ENCODE assay signal across 8 cellular contexts in genomic region chr1:44723496-44724407, GRCh38. TPM values are rescaled to one million over a fixed set of nuclear protein-coding genes. Genes with fewer than 3 reads are reported as not detected.
DNase-seq lines count a peak whose midpoint lies in the region; ATAC-seq, FAIRE-seq and TF ChIP-seq lines count a peak whose summit lies in the region.

No MANE protein-coding gene starts in this region.

- H3K9me3 Mint-ChIP-seq in IgD-negative memory B cell: no peaks in the 10 kb centered on the region
- H3K9me3 Mint-ChIP-seq in activated CD4-positive, alpha-beta T cell treated with anti-CD3 and anti-CD28 coated beads, Interleukin-2, amount 10 ng/mL, durations not matched to agents 24 days and 14 days: no peaks in the 10 kb centered on the region

- intact Hi-C loops in activated CD4-positive, alpha-beta T cell treated with anti-CD3 and anti-CD28 coated beads, Interleukin-2, amount 10 ng/mL, durations not matched to agents 24 days and 14 days (cut with micrococcal nuclease): loop anchor here (5.0 kb wide), 1 partner anchor 964 kb away; the partner anchor contains the start of genes GPBP1L1 and TMEM69
- intact Hi-C loops in lower lobe of right lung (cut with DNase I): no loop called here

- H3K27ac Mint-ChIP-seq in IgD-negative memory B cell: peak overlapping the region; percentile 94 to 98 (median 95)
- peak overlapping the region; percentile 89 for H3K27ac Mint-ChIP-seq in activated CD4-positive, alpha-beta T cell treated with anti-CD3 and anti-CD28 coated beads, Interleukin-2, amount 10 ng/mL, durations not matched to agents 24 days and 14 days

- TF ChIP-seq CTCF in C4-2B (conservative IDR thresholded peaks at IDR 0.05) (no peak), lower lobe of right lung (IDR thresholded peaks at IDR 0.05) (no peak), BE2C (IDR thresholded peaks at IDR 0.05; ENCODE audit: low read depth, low read length) (no peak)

- no peaks in the 10 kb centered on the region for H3K27me3 Mint-ChIP-seq in IgD-negative memory B cell
- no peaks in the 10 kb centered on the region for H3K27me3 Mint-ChIP-seq in activated CD4-positive, alpha-beta T cell treated with anti-CD3 and anti-CD28 coated beads, Interleukin-2, amount 10 ng/mL, durations not matched to agents 24 days and 14 days

- H3K27ac ChIP-seq in C4-2B (0 out of 2 replicates have a peak overlapping the region, but pooled peaks have one; percentile 5), lower lobe of right lung (no peak overlapping the region)

- no peaks in the 10 kb centered on the region for H3K36me3 ChIP-seq in lower lobe of right lung
- no peaks in the 10 kb centered on the region for H3K36me3 ChIP-seq in BE2C

- peak; percentile 74 for DNase-seq in activated CD4-positive, alpha-beta T cell treated with anti-CD3 and anti-CD28 coated beads, Interleukin-2, amount 10 ng/mL, durations not matched to agents 24 days and 14 days
- peak; percentile 71 for DNase-seq in lower lobe of right lung
- no peak for DNase-seq in NCI-H82 treated with DMSO at 0.1 percent for 48 hours (lab: John Stamatoyannopoulos, UW; ENCODE audit: unreplicated experiment)
- DNase-seq in BE2C: no peak
- DNase-seq in cerebellum (ENCODE audit: low spot score): no peak
- DNase-seq in HTR-8/SVneo (ENCODE audit: insufficient read length, low spot score): no peak

- no peak for FAIRE-seq in HTR-8/SVneo (lab: Jason Lieb, UNC)

- H3K4me3 Mint-ChIP-seq in IgD-negative memory B cell: peak overlapping the region; percentile 61 to 95 (median 77)
- H3K4me3 Mint-ChIP-seq in activated CD4-positive, alpha-beta T cell treated with anti-CD3 and anti-CD28 coated beads, Interleukin-2, amount 10 ng/mL, durations not matched to agents 24 days and 14 days: peak overlapping the region; percentile 77

- peaks cover 5% of the 10 kb centered on the region for H3K4me1 ChIP-seq in lower lobe of right lung
- no peaks in the 10 kb centered on the region for H3K4me1 ChIP-seq in BE2C

- H3K27me3 ChIP-seq in lower lobe of right lung (ENCODE audit: low read depth) (no peaks in the 10 kb centered on the region), BE2C (no peaks in the 10 kb centered on the region)

- no peaks in the 10 kb centered on the region for H3K36me3 Mint-ChIP-seq in IgD-negative memory B cell
- H3K36me3 Mint-ChIP-seq in activated CD4-positive, alpha-beta T cell treated with anti-CD3 and anti-CD28 coated beads, Interleukin-2, amount 10 ng/mL, durations not matched to agents 24 days and 14 days (ENCODE audit: low read depth): peaks cover 19% of the 10 kb centered on the region

- peaks cover 24 to 39% (median 30%) of the 10 kb centered on the region in 3 donors for H3K4me1 Mint-ChIP-seq in IgD-negative memory B cell
- peaks cover 62% of the 10 kb centered on the region for H3K4me1 Mint-ChIP-seq in activated CD4-positive, alpha-beta T cell treated with anti-CD3 and anti-CD28 coated beads, Interleukin-2, amount 10 ng/mL, durations not matched to agents 24 days and 14 days

- H3K4me3 ChIP-seq in lower lobe of right lung (no peak overlapping the region), BE2C (ENCODE audit: low read depth, low read length) (no peak overlapping the region)

- peak in 1 of 2 donors; percentile 12 for ATAC-seq in lower lobe of right lung

- H3K9me3 ChIP-seq in lower lobe of right lung (no peaks in the 10 kb centered on the region), BE2C (no peaks in the 10 kb centered on the region)

RNA-seq across cellular contexts. Expression of gene RNU5D-1, which starts 7.2 kb away (rescaled TPM):
- polyA plus RNA-seq in IgD-negative memory B cell: not detected
- total RNA-seq in activated CD4-positive, alpha-beta T cell treated with anti-CD3 and anti-CD28 coated beads, Interleukin-2, amount 10 ng/mL, durations not matched to agents 24 days and 14 days: not detected in 2 replicates
- total RNA-seq in lower lobe of right lung: not detected
- not detected for polyA plus RNA-seq in BE2C (2012; ENCODE audit: insufficient read depth, insufficient read length, low read depth)
- not detected for total RNA-seq in cerebellum

RNA-seq across cellular contexts. Expression of gene KIF2C, which starts 15.9 kb away (rescaled TPM):
- polyA plus RNA-seq in IgD-negative memory B cell: 0.39 TPM
- 78.1 and 82.7 TPM in 2 replicates for total RNA-seq in activated CD4-positive, alpha-beta T cell treated with anti-CD3 and anti-CD28 coated beads, Interleukin-2, amount 10 ng/mL, durations not matched to agents 24 days and 14 days
- total RNA-seq in lower lobe of right lung: 1.7 TPM
- polyA plus RNA-seq in BE2C (2012; ENCODE audit: insufficient read depth, insufficient read length, low read depth): 5.0 TPM
- total RNA-seq in cerebellum: 9.4 TPM

RNA-seq across cellular contexts. Expression of gene ARMH1, which starts 49.2 kb away (rescaled TPM):
- 5.6 TPM for polyA plus RNA-seq in IgD-negative memory B cell
- 133 and 137 TPM in 2 replicates for total RNA-seq in activated CD4-positive, alpha-beta T cell treated with anti-CD3 and anti-CD28 coated beads, Interleukin-2, amount 10 ng/mL, durations not matched to agents 24 days and 14 days
- total RNA-seq in lower lobe of right lung (14.5 TPM), cerebellum (5.2 TPM)
- polyA plus RNA-seq in BE2C (2012; ENCODE audit: insufficient read depth, insufficient read length, low read depth): not detected

RNA-seq across cellular contexts. Expression of gene TMEM53, which starts 49.5 kb away (rescaled TPM):
- polyA plus RNA-seq in IgD-negative memory B cell: 11.5 TPM
- 4.5 and 5.1 TPM in 2 replicates for total RNA-seq in activated CD4-positive, alpha-beta T cell treated with anti-CD3 and anti-CD28 coated beads, Interleukin-2, amount 10 ng/mL, durations not matched to agents 24 days and 14 days
- 22.6 TPM for total RNA-seq in lower lobe of right lung
- 1.3 TPM for polyA plus RNA-seq in BE2C (2012; ENCODE audit: insufficient read depth, insufficient read length, low read depth)
- 4.7 TPM for total RNA-seq in cerebellum

RNA-seq across cellular contexts. Expression of gene RPS8, which starts 51.6 kb away (rescaled TPM):
- 1,590 TPM for polyA plus RNA-seq in IgD-negative memory B cell
- total RNA-seq in activated CD4-positive, alpha-beta T cell treated with anti-CD3 and anti-CD28 coated beads, Interleukin-2, amount 10 ng/mL, durations not matched to agents 24 days and 14 days: 2,376 and 2,377 TPM in 2 replicates
- total RNA-seq in lower lobe of right lung (1,341 TPM), cerebellum (658 TPM)
- polyA plus RNA-seq in BE2C (2012; ENCODE audit: insufficient read depth, insufficient read length, low read depth): 818 TPM

Comparison
In these comparisons a context has a peak if more than half of its experiments do, and no peak if none do; other contexts are left out.
1. DNase-seq: peak in activated CD4-positive, alpha-beta T cell treated with anti-CD3 and anti-CD28 coated beads, Interleukin-2, amount 10 ng/mL, durations not matched to agents 24 days and 14 days (single experiment) and lower lobe of right lung (single experiment); none in NCI-H82 treated with DMSO at 0.1 percent for 48 hours (single experiment), BE2C (single experiment), cerebellum (single experiment) and HTR-8/SVneo (single experiment).